Comparison of ENCODE assay signal across 1 cellular context in the genomic region with DNA sequence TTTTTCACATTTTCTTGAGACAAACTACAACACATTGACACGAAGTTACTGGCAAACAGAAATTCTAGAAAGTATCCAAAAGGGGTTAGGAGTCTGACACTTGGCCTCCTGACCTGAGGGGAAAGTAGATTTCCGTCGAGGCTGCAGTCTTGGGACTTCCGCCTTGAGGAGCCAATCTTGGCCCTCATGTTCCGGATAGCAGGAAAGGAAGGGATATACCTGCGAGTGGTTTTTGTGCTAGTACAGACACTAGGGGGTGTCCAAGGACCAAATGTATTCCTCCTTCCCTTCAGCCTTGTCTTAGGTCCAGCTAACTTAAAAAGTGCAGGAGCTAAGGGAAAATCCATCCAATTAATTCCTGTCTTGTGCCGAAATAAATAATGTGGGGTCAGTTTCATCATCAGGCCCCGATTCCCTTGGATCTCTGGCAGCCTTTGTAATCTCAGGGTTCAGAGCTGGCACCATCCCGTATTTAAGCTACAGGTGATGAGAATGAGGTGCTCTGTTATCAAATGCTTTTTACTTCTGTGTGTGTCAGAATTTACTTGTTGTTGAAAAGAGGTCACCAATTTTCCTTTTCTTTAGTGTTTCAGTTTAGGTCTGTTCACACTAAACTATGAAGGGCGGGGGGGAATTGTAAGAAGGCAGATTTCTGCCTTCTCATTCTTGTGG.
TF ChIP-seq lines count a peak whose summit lies in the region.

No MANE protein-coding gene starts in this region.

TF ChIP-seq in K562, 482 proteins besides CTCF, POLR2A, EP300 and RAD21 (continued from another document and continues in another):
- TF ChIP-seq, protein P1, sequence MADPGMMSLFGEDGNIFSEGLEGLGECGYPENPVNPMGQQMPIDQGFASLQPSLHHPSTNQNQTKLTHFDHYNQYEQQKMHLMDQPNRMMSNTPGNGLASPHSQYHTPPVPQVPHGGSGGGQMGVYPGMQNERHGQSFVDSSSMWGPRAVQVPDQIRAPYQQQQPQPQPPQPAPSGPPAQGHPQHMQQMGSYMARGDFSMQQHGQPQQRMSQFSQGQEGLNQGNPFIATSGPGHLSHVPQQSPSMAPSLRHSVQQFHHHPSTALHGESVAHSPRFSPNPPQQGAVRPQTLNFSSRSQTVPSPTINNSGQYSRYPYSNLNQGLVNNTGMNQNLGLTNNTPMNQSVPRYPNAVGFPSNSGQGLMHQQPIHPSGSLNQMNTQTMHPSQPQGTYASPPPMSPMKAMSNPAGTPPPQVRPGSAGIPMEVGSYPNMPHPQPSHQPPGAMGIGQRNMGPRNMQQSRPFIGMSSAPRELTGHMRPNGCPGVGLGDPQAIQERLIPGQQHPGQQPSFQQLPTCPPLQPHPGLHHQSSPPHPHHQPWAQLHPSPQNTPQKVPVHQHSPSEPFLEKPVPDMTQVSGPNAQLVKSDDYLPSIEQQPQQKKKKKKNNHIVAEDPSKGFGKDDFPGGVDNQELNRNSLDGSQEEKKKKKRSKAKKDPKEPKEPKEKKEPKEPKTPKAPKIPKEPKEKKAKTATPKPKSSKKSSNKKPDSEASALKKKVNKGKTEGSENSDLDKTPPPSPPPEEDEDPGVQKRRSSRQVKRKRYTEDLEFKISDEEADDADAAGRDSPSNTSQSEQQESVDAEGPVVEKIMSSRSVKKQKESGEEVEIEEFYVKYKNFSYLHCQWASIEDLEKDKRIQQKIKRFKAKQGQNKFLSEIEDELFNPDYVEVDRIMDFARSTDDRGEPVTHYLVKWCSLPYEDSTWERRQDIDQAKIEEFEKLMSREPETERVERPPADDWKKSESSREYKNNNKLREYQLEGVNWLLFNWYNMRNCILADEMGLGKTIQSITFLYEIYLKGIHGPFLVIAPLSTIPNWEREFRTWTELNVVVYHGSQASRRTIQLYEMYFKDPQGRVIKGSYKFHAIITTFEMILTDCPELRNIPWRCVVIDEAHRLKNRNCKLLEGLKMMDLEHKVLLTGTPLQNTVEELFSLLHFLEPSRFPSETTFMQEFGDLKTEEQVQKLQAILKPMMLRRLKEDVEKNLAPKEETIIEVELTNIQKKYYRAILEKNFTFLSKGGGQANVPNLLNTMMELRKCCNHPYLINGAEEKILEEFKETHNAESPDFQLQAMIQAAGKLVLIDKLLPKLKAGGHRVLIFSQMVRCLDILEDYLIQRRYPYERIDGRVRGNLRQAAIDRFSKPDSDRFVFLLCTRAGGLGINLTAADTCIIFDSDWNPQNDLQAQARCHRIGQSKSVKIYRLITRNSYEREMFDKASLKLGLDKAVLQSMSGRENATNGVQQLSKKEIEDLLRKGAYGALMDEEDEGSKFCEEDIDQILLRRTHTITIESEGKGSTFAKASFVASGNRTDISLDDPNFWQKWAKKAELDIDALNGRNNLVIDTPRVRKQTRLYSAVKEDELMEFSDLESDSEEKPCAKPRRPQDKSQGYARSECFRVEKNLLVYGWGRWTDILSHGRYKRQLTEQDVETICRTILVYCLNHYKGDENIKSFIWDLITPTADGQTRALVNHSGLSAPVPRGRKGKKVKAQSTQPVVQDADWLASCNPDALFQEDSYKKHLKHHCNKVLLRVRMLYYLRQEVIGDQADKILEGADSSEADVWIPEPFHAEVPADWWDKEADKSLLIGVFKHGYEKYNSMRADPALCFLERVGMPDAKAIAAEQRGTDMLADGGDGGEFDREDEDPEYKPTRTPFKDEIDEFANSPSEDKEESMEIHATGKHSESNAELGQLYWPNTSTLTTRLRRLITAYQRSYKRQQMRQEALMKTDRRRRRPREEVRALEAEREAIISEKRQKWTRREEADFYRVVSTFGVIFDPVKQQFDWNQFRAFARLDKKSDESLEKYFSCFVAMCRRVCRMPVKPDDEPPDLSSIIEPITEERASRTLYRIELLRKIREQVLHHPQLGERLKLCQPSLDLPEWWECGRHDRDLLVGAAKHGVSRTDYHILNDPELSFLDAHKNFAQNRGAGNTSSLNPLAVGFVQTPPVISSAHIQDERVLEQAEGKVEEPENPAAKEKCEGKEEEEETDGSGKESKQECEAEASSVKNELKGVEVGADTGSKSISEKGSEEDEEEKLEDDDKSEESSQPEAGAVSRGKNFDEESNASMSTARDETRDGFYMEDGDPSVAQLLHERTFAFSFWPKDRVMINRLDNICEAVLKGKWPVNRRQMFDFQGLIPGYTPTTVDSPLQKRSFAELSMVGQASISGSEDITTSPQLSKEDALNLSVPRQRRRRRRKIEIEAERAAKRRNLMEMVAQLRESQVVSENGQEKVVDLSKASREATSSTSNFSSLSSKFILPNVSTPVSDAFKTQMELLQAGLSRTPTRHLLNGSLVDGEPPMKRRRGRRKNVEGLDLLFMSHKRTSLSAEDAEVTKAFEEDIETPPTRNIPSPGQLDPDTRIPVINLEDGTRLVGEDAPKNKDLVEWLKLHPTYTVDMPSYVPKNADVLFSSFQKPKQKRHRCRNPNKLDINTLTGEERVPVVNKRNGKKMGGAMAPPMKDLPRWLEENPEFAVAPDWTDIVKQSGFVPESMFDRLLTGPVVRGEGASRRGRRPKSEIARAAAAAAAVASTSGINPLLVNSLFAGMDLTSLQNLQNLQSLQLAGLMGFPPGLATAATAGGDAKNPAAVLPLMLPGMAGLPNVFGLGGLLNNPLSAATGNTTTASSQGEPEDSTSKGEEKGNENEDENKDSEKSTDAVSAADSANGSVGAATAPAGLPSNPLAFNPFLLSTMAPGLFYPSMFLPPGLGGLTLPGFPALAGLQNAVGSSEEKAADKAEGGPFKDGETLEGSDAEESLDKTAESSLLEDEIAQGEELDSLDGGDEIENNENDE (IDR thresholded peaks at IDR 0.05; ENCODE audit: low read depth, low read length), result no peak
- TF ChIP-seq, protein P2, sequence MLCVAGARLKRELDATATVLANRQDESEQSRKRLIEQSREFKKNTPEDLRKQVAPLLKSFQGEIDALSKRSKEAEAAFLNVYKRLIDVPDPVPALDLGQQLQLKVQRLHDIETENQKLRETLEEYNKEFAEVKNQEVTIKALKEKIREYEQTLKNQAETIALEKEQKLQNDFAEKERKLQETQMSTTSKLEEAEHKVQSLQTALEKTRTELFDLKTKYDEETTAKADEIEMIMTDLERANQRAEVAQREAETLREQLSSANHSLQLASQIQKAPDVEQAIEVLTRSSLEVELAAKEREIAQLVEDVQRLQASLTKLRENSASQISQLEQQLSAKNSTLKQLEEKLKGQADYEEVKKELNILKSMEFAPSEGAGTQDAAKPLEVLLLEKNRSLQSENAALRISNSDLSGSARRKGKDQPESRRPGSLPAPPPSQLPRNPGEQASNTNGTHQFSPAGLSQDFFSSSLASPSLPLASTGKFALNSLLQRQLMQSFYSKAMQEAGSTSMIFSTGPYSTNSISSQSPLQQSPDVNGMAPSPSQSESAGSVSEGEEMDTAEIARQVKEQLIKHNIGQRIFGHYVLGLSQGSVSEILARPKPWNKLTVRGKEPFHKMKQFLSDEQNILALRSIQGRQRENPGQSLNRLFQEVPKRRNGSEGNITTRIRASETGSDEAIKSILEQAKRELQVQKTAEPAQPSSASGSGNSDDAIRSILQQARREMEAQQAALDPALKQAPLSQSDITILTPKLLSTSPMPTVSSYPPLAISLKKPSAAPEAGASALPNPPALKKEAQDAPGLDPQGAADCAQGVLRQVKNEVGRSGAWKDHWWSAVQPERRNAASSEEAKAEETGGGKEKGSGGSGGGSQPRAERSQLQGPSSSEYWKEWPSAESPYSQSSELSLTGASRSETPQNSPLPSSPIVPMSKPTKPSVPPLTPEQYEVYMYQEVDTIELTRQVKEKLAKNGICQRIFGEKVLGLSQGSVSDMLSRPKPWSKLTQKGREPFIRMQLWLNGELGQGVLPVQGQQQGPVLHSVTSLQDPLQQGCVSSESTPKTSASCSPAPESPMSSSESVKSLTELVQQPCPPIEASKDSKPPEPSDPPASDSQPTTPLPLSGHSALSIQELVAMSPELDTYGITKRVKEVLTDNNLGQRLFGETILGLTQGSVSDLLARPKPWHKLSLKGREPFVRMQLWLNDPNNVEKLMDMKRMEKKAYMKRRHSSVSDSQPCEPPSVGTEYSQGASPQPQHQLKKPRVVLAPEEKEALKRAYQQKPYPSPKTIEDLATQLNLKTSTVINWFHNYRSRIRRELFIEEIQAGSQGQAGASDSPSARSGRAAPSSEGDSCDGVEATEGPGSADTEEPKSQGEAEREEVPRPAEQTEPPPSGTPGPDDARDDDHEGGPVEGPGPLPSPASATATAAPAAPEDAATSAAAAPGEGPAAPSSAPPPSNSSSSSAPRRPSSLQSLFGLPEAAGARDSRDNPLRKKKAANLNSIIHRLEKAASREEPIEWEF (CRISPR knock-in tag; IDR thresholded peaks at IDR 0.05), result no peak
- no peak for TF ChIP-seq RBM14 (IDR thresholded peaks at IDR 0.05; ENCODE audit: borderline replicate concordance, insufficient read depth, low read depth, low read length)
- TF ChIP-seq, protein P3, sequence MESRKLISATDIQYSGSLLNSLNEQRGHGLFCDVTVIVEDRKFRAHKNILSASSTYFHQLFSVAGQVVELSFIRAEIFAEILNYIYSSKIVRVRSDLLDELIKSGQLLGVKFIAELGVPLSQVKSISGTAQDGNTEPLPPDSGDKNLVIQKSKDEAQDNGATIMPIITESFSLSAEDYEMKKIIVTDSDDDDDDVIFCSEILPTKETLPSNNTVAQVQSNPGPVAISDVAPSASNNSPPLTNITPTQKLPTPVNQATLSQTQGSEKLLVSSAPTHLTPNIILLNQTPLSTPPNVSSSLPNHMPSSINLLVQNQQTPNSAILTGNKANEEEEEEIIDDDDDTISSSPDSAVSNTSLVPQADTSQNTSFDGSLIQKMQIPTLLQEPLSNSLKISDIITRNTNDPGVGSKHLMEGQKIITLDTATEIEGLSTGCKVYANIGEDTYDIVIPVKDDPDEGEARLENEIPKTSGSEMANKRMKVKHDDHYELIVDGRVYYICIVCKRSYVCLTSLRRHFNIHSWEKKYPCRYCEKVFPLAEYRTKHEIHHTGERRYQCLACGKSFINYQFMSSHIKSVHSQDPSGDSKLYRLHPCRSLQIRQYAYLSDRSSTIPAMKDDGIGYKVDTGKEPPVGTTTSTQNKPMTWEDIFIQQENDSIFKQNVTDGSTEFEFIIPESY (CRISPR knock-in tag; IDR thresholded peaks at IDR 0.05), result 0 out of 2 replicates have a peak, but pooled peaks have one; percentile 35
- TF ChIP-seq, protein P4, sequence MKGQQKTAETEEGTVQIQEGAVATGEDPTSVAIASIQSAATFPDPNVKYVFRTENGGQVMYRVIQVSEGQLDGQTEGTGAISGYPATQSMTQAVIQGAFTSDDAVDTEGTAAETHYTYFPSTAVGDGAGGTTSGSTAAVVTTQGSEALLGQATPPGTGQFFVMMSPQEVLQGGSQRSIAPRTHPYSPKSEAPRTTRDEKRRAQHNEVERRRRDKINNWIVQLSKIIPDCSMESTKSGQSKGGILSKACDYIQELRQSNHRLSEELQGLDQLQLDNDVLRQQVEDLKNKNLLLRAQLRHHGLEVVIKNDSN (CRISPR knock-in tag; IDR thresholded peaks at IDR 0.05), result no peak
- TF ChIP-seq, protein P5, sequence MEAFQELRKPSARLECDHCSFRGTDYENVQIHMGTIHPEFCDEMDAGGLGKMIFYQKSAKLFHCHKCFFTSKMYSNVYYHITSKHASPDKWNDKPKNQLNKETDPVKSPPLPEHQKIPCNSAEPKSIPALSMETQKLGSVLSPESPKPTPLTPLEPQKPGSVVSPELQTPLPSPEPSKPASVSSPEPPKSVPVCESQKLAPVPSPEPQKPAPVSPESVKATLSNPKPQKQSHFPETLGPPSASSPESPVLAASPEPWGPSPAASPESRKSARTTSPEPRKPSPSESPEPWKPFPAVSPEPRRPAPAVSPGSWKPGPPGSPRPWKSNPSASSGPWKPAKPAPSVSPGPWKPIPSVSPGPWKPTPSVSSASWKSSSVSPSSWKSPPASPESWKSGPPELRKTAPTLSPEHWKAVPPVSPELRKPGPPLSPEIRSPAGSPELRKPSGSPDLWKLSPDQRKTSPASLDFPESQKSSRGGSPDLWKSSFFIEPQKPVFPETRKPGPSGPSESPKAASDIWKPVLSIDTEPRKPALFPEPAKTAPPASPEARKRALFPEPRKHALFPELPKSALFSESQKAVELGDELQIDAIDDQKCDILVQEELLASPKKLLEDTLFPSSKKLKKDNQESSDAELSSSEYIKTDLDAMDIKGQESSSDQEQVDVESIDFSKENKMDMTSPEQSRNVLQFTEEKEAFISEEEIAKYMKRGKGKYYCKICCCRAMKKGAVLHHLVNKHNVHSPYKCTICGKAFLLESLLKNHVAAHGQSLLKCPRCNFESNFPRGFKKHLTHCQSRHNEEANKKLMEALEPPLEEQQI (IDR thresholded peaks at IDR 0.05), result peak; percentile 75
- TF ChIP-seq HLTF (IDR thresholded peaks at IDR 0.05), result no peak
- TF ChIP-seq KLF6 (CRISPR knock-in tag; IDR thresholded peaks at IDR 0.05; ENCODE audit: borderline replicate concordance), result no peak
- TF ChIP-seq GABPA (tag; conservative IDR thresholded peaks at IDR 0.05; ENCODE audit: low read depth), result peak; percentile 74
- TF ChIP-seq, protein P6, sequence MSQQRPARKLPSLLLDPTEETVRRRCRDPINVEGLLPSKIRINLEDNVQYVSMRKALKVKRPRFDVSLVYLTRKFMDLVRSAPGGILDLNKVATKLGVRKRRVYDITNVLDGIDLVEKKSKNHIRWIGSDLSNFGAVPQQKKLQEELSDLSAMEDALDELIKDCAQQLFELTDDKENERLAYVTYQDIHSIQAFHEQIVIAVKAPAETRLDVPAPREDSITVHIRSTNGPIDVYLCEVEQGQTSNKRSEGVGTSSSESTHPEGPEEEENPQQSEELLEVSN (IDR thresholded peaks at IDR 0.05; ENCODE audit: borderline replicate concordance in 1 of 2, extremely low read depth in 1 of 2, insufficient read depth in 1 of 2, insufficient read length in 1 of 2, low read depth in 1 of 2, low read length in 1 of 2, poor library complexity in 1 of 2, severe bottlenecking in 1 of 2), result peak in 1 of 2 experiments; percentile 76
- TF ChIP-seq COPS2 (conservative IDR thresholded peaks at IDR 0.05), result no peak
- no peak for TF ChIP-seq ZNF197 (CRISPR knock-in tag; IDR thresholded peaks at IDR 0.05; ENCODE audit: low read depth)
- TF ChIP-seq CXXC5 (CRISPR knock-in tag; IDR thresholded peaks at IDR 0.05), result peak; percentile 41
- TF ChIP-seq, protein P7, sequence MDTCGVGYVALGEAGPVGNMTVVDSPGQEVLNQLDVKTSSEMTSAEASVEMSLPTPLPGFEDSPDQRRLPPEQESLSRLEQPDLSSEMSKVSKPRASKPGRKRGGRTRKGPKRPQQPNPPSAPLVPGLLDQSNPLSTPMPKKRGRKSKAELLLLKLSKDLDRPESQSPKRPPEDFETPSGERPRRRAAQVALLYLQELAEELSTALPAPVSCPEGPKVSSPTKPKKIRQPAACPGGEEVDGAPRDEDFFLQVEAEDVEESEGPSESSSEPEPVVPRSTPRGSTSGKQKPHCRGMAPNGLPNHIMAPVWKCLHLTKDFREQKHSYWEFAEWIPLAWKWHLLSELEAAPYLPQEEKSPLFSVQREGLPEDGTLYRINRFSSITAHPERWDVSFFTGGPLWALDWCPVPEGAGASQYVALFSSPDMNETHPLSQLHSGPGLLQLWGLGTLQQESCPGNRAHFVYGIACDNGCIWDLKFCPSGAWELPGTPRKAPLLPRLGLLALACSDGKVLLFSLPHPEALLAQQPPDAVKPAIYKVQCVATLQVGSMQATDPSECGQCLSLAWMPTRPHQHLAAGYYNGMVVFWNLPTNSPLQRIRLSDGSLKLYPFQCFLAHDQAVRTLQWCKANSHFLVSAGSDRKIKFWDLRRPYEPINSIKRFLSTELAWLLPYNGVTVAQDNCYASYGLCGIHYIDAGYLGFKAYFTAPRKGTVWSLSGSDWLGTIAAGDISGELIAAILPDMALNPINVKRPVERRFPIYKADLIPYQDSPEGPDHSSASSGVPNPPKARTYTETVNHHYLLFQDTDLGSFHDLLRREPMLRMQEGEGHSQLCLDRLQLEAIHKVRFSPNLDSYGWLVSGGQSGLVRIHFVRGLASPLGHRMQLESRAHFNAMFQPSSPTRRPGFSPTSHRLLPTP (IDR thresholded peaks at IDR 0.05; ENCODE audit: borderline replicate concordance, extremely low read depth, insufficient read length), result no peak
